ENCODE assay signal across 20 cellular contexts in the genomic region with DNA sequence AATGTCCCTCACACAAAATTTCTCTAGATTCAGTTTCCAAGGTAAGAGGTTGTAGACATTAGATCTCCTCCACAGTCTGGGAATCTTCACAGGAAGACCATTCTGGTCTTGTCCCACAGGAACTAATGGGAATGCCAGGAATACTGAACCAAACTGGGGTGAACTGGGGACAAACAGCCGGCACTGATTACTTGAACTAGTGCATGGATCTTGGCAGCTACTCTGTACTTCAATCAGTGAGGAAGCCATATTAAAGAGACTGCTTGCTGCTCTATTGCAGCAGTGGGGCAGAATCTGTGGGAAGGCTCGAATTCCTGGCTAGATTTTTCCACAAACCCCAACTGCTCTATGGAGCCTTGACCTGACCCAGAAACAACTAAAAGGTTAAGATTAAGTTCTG.
DNase-seq lines count a peak whose midpoint lies in the region; ATAC-seq and TF ChIP-seq lines count a peak whose summit lies in the region.
"Had no signal": no experiment of that assay in that cellular context is flagged by ENCODE, and none has a peak within 500 bp of the region (broad histone marks: within the 10 kb centered on the region; RNA-seq: fewer than 3 reads in every experiment).

No MANE protein-coding gene starts in this region.

- peak; percentile 7 for DNase-seq in AG09319 (ENCODE audit: extremely low read depth, low read depth)
- DNase-seq in endodermal cell: no peak
- peak; percentile 9 for DNase-seq in fibroblast of gingiva (ENCODE audit: low read depth)
- DNase-seq in fibroblast of peridontal ligament (ENCODE audit: extremely low read depth): peak; percentile 52
- no peak for DNase-seq in stimulated activated effector memory CD8-positive, alpha-beta T cell treated with anti-CD3 and anti-CD28 coated beads, Interleukin-12 subunit alpha, Interleukin-12 subunit beta, amount 100 ng/mL, for 72 hours (ENCODE audit: low spot score in 2 of 2)
- no peak for DNase-seq in HuH-7 (ENCODE audit: low spot score)
- no peak for DNase-seq in activated CD8-positive, alpha-beta memory T cell treated with anti-CD3 and anti-CD28 coated beads, Interleukin-2, amount 50 U/mL, for 48 hours
- DNase-seq: AML-193; Caco-2; Calu3; CD4-positive, alpha-beta T cell; CD8-positive, alpha-beta T cell; DMS79 treated with DMSO at 0.1 percent for 48 hours; GF-D8 had no signal

- no peaks in the 10 kb centered on the region for H3K27me3 ChIP-seq in endodermal cell (ENCODE audit: control insufficient read depth, insufficient read depth, low read length, poor library complexity, severe bottlenecking)
- H3K27me3 ChIP-seq: BLaER1 treated with 17β-estradiol and CSF1 and Interleukin-3, amounts not matched to agents 10 nM and 100 nM had no signal

- H3K4me3 ChIP-seq in endodermal cell (ENCODE audit: low read length): peak overlapping the region; percentile 27
- H3K4me3 ChIP-seq: A549; BLaER1 treated with 17β-estradiol and CSF1 and Interleukin-3, amounts not matched to agents 10 nM and 100 nM had no signal

- peaks cover 20% of the 10 kb centered on the region for H3K36me3 Mint-ChIP-seq in endodermal cell (ENCODE audit: low read depth)
- H3K36me3 Mint-ChIP-seq in stimulated activated effector memory CD8-positive, alpha-beta T cell treated with anti-CD3 and anti-CD28 coated beads, Interleukin-12 subunit alpha, Interleukin-12 subunit beta, amount 100 ng/mL, for 72 hours: no peaks in the 10 kb centered on the region

- no peaks in the 10 kb centered on the region for H3K4me1 ChIP-seq in endodermal cell (ENCODE audit: control insufficient read depth, insufficient read depth, low read length)
- H3K4me1 ChIP-seq: Caco-2 had no signal

- 91 to 95% methylated on average over 2 of the region's 2 CpGs for WGBS in endodermal cell (ENCODE audit: insufficient coverage in 1 of 2, insufficient read length in 1 of 2), 2 experiments

- no peak overlapping the region for H3K27ac ChIP-seq in endodermal cell (ENCODE audit: low read depth, low read length)
- H3K27ac ChIP-seq: 22Rv1; A549; BLaER1 treated with 17β-estradiol and CSF1 and Interleukin-3, amounts not matched to agents 10 nM and 100 nM; C4-2B had no signal

- no peaks in the 10 kb centered on the region for H3K27me3 Mint-ChIP-seq in endodermal cell (ENCODE audit: insufficient read depth)
- H3K27me3 Mint-ChIP-seq: B cell had no signal

- H3K9me3 ChIP-seq in endodermal cell (ENCODE audit: control insufficient read depth, low read length): peaks cover 28% of the 10 kb centered on the region

- no peak overlapping the region for H3K27ac Mint-ChIP-seq in endodermal cell
- no peak overlapping the region for H3K27ac Mint-ChIP-seq in stimulated activated effector memory CD8-positive, alpha-beta T cell treated with anti-CD3 and anti-CD28 coated beads, Interleukin-12 subunit alpha, Interleukin-12 subunit beta, amount 100 ng/mL, for 72 hours
- H3K27ac Mint-ChIP-seq: B cell; CD4-positive, alpha-beta T cell; CD8-positive, alpha-beta T cell had no signal

- H3K36me3 ChIP-seq in endodermal cell (ENCODE audit: control insufficient read depth, insufficient read depth, low read length): no peaks in the 10 kb centered on the region

- peaks cover 40% of the 10 kb centered on the region for H3K9me3 Mint-ChIP-seq in endodermal cell
- H3K9me3 Mint-ChIP-seq in stimulated activated effector memory CD8-positive, alpha-beta T cell treated with anti-CD3 and anti-CD28 coated beads, Interleukin-12 subunit alpha, Interleukin-12 subunit beta, amount 100 ng/mL, for 72 hours: peaks cover 29% of the 10 kb centered on the region

- H3K9ac ChIP-seq in endodermal cell (ENCODE audit: extremely low read depth, low read length, poor library complexity, severe bottlenecking): no peak overlapping the region
- H3K9ac ChIP-seq: BLaER1 treated with 17β-estradiol and CSF1 and Interleukin-3, amounts not matched to agents 10 nM and 100 nM had no signal

- TF ChIP-seq CTCF in AG09319 (IDR thresholded peaks at IDR 0.05; ENCODE audit: low read depth, low read length): no peak
- TF ChIP-seq CTCF in endodermal cell (conservative IDR thresholded peaks at IDR 0.05): no peak

- H3K4me1 Mint-ChIP-seq in endodermal cell: peaks cover 10% of the 10 kb centered on the region
- peaks cover 7% of the 10 kb centered on the region for H3K4me1 Mint-ChIP-seq in stimulated activated effector memory CD8-positive, alpha-beta T cell treated with anti-CD3 and anti-CD28 coated beads, Interleukin-12 subunit alpha, Interleukin-12 subunit beta, amount 100 ng/mL, for 72 hours

- H3K4me3 Mint-ChIP-seq in endodermal cell: no peak overlapping the region
- H3K4me3 Mint-ChIP-seq in stimulated activated effector memory CD8-positive, alpha-beta T cell treated with anti-CD3 and anti-CD28 coated beads, Interleukin-12 subunit alpha, Interleukin-12 subunit beta, amount 100 ng/mL, for 72 hours: no peak overlapping the region
- H3K4me3 Mint-ChIP-seq: B cell; CD4-positive, alpha-beta T cell; CD8-positive, alpha-beta T cell had no signal

- ATAC-seq in stimulated activated effector memory CD8-positive, alpha-beta T cell treated with anti-CD3 and anti-CD28 coated beads, Interleukin-12 subunit alpha, Interleukin-12 subunit beta, amount 100 ng/mL, for 72 hours: no peak
- ATAC-seq in HG03520 (IDR thresholded peaks at IDR 0.05; ENCODE audit: unreplicated experiment): no peak
- ATAC-seq: A549; CD8-positive, alpha-beta T cell had no signal

Comparison
In these comparisons a context has a peak if more than half of its experiments do, and no peak if none do; other contexts are left out.
1. DNase-seq: peak in AG09319 (single experiment), fibroblast of gingiva (single experiment) and fibroblast of peridontal ligament (single experiment); none in endodermal cell (single experiment), stimulated activated effector memory CD8-positive, alpha-beta T cell treated with anti-CD3 and anti-CD28 coated beads, Interleukin-12 subunit alpha, Interleukin-12 subunit beta, amount 100 ng/mL, for 72 hours (0 of 2), HuH-7 (single experiment) and activated CD8-positive, alpha-beta memory T cell treated with anti-CD3 and anti-CD28 coated beads, Interleukin-2, amount 50 U/mL, for 48 hours (single experiment).